Comparison of ENCODE assay signal across 38 cellular contexts in the genomic region with DNA sequence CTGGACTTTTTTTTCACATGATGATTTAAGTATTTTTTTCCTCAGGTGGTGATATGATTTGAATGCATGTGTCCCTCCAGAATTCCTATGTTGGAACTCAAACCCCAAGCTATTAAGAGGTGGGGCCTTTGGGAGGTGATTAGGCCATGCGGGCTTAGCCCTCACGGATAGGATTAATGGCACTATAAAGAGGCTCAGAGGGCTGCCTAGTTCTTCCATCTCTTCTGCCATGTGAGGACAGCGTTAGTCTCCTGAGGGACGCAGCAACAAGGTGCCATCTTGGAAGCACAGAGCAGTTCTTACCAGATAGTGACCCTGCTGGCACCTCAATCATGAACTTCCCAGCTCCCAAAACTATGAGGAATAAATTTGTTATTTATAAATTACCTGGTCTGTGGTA. TPM values are rescaled to one million over a fixed set of nuclear protein-coding genes. Genes with fewer than 3 reads are reported as not detected.
"Had no signal": no experiment of that assay in that cellular context is flagged by ENCODE, and none has a peak within 500 bp of the region (broad histone marks: within the 10 kb centered on the region; RNA-seq: fewer than 3 reads in every experiment).

No MANE protein-coding gene starts in this region.

- H3K9me3 ChIP-seq: ascending aorta had no signal

- H3K36me3 Mint-ChIP-seq: activated CD8-positive, alpha-beta memory T cell treated with anti-CD3 and anti-CD28 coated beads, Interleukin-2, amount 10 ng/mL, durations not matched to agents 7 days and 5 days; activated naive CD4-positive, alpha-beta T cell treated with anti-CD3 and anti-CD28 coated beads, Interleukin-2, amount 10 ng/mL, durations not matched to agents 7 days and 5 days; activated naive CD4-positive, alpha-beta T cell treated with anti-CD3 and anti-CD28 coated beads, Interleukin-2, amount 50 U/mL, for 24 hours; brain had no signal

- H3K27ac ChIP-seq: ascending aorta, cardiac muscle cell, VCaP had no signal

- FAIRE-seq: bronchial epithelial cell, TTC549 had no signal

- H3K9me3 Mint-ChIP-seq: activated CD4-positive, alpha-beta memory T cell treated with anti-CD3 and anti-CD28 coated beads, Interleukin-2, amount 10 ng/mL, durations not matched to agents 7 days and 5 days; activated CD4-positive, alpha-beta T cell treated with anti-CD3 and anti-CD28 coated beads, Interleukin-2, amount 10 ng/mL, durations not matched to agents 7 days and 5 days; activated naive CD4-positive, alpha-beta T cell treated with anti-CD3 and anti-CD28 coated beads, Interleukin-2, amount 10 ng/mL, durations not matched to agents 7 days and 5 days; activated naive CD4-positive, alpha-beta T cell treated with anti-CD3 and anti-CD28 coated beads, Interleukin-2, amount 50 U/mL, for 24 hours; activated naive CD8-positive, alpha-beta T cell treated with anti-CD3 and anti-CD28 coated beads, Interleukin-2, amount 10 ng/mL, durations not matched to agents 7 days and 5 days; activated naive CD8-positive, alpha-beta T cell treated with anti-CD3 and anti-CD28 coated beads, Interleukin-2, amount 50 U/mL, for 24 hours; activated T-cell treated with anti-CD3 and anti-CD28 coated beads, Interleukin-2, amount 50 U/mL, for 24 hours; activated T-helper 2 cell treated with anti-CD3 and anti-CD28 coated beads, Interferon-gamma antibody, Interleukin-2, Interleukin-4, amounts not matched to agents 10 μg/mL and 5 μg/mL and 100 μg/mL, durations not matched to agents 14 hours and 24 hours and 36 hours; brain; T-helper 1 cell treated with Interleukin-12 subunit alpha and Interleukin-12 subunit beta and Interleukin-4 antibody, amounts not matched to agents 30 μg/mL and 1 μg/mL, for 36 hours; T-helper 2 cell treated with Interferon-gamma antibody and Interleukin-4, amounts not matched to agents 5 μg/mL and 100 μg/mL, for 36 hours had no signal

- H3K4me3 Mint-ChIP-seq: activated CD4-positive, alpha-beta memory T cell treated with anti-CD3 and anti-CD28 coated beads, Interleukin-2, amount 10 ng/mL, durations not matched to agents 7 days and 5 days; activated CD4-positive, alpha-beta T cell treated with anti-CD3 and anti-CD28 coated beads for 36 hours; activated CD4-positive, alpha-beta T cell treated with anti-CD3 and anti-CD28 coated beads, Interleukin-2, amount 10 ng/mL, durations not matched to agents 7 days and 5 days; activated CD8-positive, alpha-beta memory T cell treated with anti-CD3 and anti-CD28 coated beads, Interleukin-2, amount 10 ng/mL, durations not matched to agents 7 days and 5 days; activated CD8-positive, alpha-beta T cell treated with anti-CD3 and anti-CD28 coated beads, Interleukin-2, amount 10 ng/mL, durations not matched to agents 7 days and 5 days; activated naive CD4-positive, alpha-beta T cell treated with anti-CD3 and anti-CD28 coated beads, Interleukin-2, amount 10 ng/mL, durations not matched to agents 7 days and 5 days; activated naive CD4-positive, alpha-beta T cell treated with anti-CD3 and anti-CD28 coated beads, Interleukin-2, amount 50 U/mL, for 24 hours; activated naive CD8-positive, alpha-beta T cell; activated naive CD8-positive, alpha-beta T cell treated with anti-CD3 and anti-CD28 coated beads, Interleukin-2, amount 10 ng/mL, durations not matched to agents 7 days and 5 days; activated naive CD8-positive, alpha-beta T cell treated with anti-CD3 and anti-CD28 coated beads, Interleukin-2, amount 50 U/mL, for 24 hours; activated T-cell treated with anti-CD3 and anti-CD28 coated beads, Interleukin-2, amount 50 U/mL, for 24 hours; brain; T-helper 1 cell treated with Interleukin-12 subunit alpha and Interleukin-12 subunit beta and Interleukin-4 antibody, amounts not matched to agents 30 μg/mL and 1 μg/mL, for 36 hours; T-helper 2 cell treated with Interferon-gamma antibody and Interleukin-4, amounts not matched to agents 5 μg/mL and 100 μg/mL, for 36 hours; WTC11 had no signal

- H3K27ac Mint-ChIP-seq: activated CD4-positive, alpha-beta memory T cell treated with anti-CD3 and anti-CD28 coated beads, Interleukin-2, amount 10 ng/mL, durations not matched to agents 7 days and 5 days; activated CD4-positive, alpha-beta T cell treated with anti-CD3 and anti-CD28 coated beads for 36 hours; activated CD4-positive, alpha-beta T cell treated with anti-CD3 and anti-CD28 coated beads, Interleukin-2, amount 10 ng/mL, durations not matched to agents 7 days and 5 days; activated CD8-positive, alpha-beta memory T cell treated with anti-CD3 and anti-CD28 coated beads, Interleukin-2, amount 10 ng/mL, durations not matched to agents 7 days and 5 days; activated CD8-positive, alpha-beta T cell treated with anti-CD3 and anti-CD28 coated beads, Interleukin-2, amount 10 ng/mL, durations not matched to agents 7 days and 5 days; activated naive CD4-positive, alpha-beta T cell treated with anti-CD3 and anti-CD28 coated beads, Interleukin-2, amount 10 ng/mL, durations not matched to agents 7 days and 5 days; activated naive CD4-positive, alpha-beta T cell treated with anti-CD3 and anti-CD28 coated beads, Interleukin-2, amount 50 U/mL, for 24 hours; activated naive CD8-positive, alpha-beta T cell; activated naive CD8-positive, alpha-beta T cell treated with anti-CD3 and anti-CD28 coated beads, Interleukin-2, amount 10 ng/mL, durations not matched to agents 7 days and 5 days; activated T-cell treated with anti-CD3 and anti-CD28 coated beads, Interleukin-2, amount 50 U/mL, for 24 hours; activated T-helper 2 cell treated with anti-CD3 and anti-CD28 coated beads, Interferon-gamma antibody, Interleukin-2, Interleukin-4, amounts not matched to agents 10 μg/mL and 5 μg/mL and 100 μg/mL, durations not matched to agents 14 hours and 24 hours and 36 hours; brain; T-helper 1 cell treated with Interleukin-12 subunit alpha and Interleukin-12 subunit beta and Interleukin-4 antibody, amounts not matched to agents 30 μg/mL and 1 μg/mL, for 36 hours; T-helper 2 cell treated with Interferon-gamma antibody and Interleukin-4, amounts not matched to agents 5 μg/mL and 100 μg/mL, for 36 hours; WTC11 had no signal

- DNase-seq: activated CD4-positive, alpha-beta memory T cell treated with anti-CD3 and anti-CD28 coated beads, Interleukin-2, amount 10 ng/mL, durations not matched to agents 7 days and 5 days; activated CD4-positive, alpha-beta T cell treated with anti-CD3 and anti-CD28 coated beads for 1 hour; activated CD4-positive, alpha-beta T cell treated with anti-CD3 and anti-CD28 coated beads for 36 hours; activated CD4-positive, alpha-beta T cell treated with anti-CD3 and anti-CD28 coated beads for 48 hours; activated CD4-positive, alpha-beta T cell treated with anti-CD3 and anti-CD28 coated beads, Interleukin-2, amount 10 ng/mL, durations not matched to agents 7 days and 5 days; activated CD4-positive, alpha-beta T cell treated with anti-CD3 and anti-CD28 coated beads, Interleukin-2, amount 50 U/mL, for 48 hours; activated CD4-positive, CD25-positive, alpha-beta regulatory T cell; activated CD8-positive, alpha-beta memory T cell treated with anti-CD3 and anti-CD28 coated beads for 24 hours; activated CD8-positive, alpha-beta memory T cell treated with anti-CD3 and anti-CD28 coated beads, Interleukin-2, amount 10 ng/mL, durations not matched to agents 7 days and 5 days; activated CD8-positive, alpha-beta memory T cell treated with anti-CD3 and anti-CD28 coated beads, Interleukin-2, amount 50 U/mL, for 48 hours; activated CD8-positive, alpha-beta T cell treated with anti-CD3 and anti-CD28 coated beads, Interleukin-2, amount 10 ng/mL, durations not matched to agents 7 days and 5 days; activated effector memory CD4-positive, alpha-beta T cell treated with Interleukin-2 at 50 U/mL for 16 hours; activated gamma-delta T cell; activated naive CD4-positive, alpha-beta T cell treated with anti-CD3 and anti-CD28 coated beads, Interleukin-2, amount 10 ng/mL, durations not matched to agents 7 days and 5 days; activated naive CD4-positive, alpha-beta T cell treated with Interleukin-2 at 50 U/mL for 16 hours; activated naive CD8-positive, alpha-beta T cell treated with anti-CD3 and anti-CD28 coated beads, Interleukin-2, amount 10 ng/mL, durations not matched to agents 7 days and 5 days; activated naive CD8-positive, alpha-beta T cell treated with anti-CD3 and anti-CD28 coated beads, Interleukin-2, amount 50 U/mL, for 24 hours; activated T-cell treated with anti-CD3 and anti-CD28 coated beads, Interleukin-2, amount 50 U/mL, for 24 hours; activated T-cell treated with anti-CD3 and anti-CD28 coated beads, Interleukin-2, amount 50 U/mL, for 48 hours; amygdala; anterior cingulate cortex; central memory CD4-positive, alpha-beta T cell; T-helper 1 cell; T-helper 2 cell; T-helper 9 cell had no signal

- H3K36me3 ChIP-seq: ascending aorta, cardiac muscle cell had no signal

- H3K27me3 ChIP-seq: ascending aorta, cardiac muscle cell had no signal

- H3K4me3 ChIP-seq: ascending aorta, cardiac muscle cell had no signal

- H3K27me3 Mint-ChIP-seq: activated CD4-positive, alpha-beta memory T cell treated with anti-CD3 and anti-CD28 coated beads, Interleukin-2, amount 10 ng/mL, durations not matched to agents 7 days and 5 days; activated CD4-positive, alpha-beta T cell treated with anti-CD3 and anti-CD28 coated beads for 36 hours; activated CD4-positive, alpha-beta T cell treated with anti-CD3 and anti-CD28 coated beads, Interleukin-2, amount 10 ng/mL, durations not matched to agents 7 days and 5 days; activated CD8-positive, alpha-beta memory T cell treated with anti-CD3 and anti-CD28 coated beads, Interleukin-2, amount 10 ng/mL, durations not matched to agents 7 days and 5 days; activated naive CD4-positive, alpha-beta T cell treated with anti-CD3 and anti-CD28 coated beads, Interleukin-2, amount 10 ng/mL, durations not matched to agents 7 days and 5 days; activated naive CD4-positive, alpha-beta T cell treated with anti-CD3 and anti-CD28 coated beads, Interleukin-2, amount 50 U/mL, for 24 hours; activated naive CD8-positive, alpha-beta T cell; activated naive CD8-positive, alpha-beta T cell treated with anti-CD3 and anti-CD28 coated beads, Interleukin-2, amount 10 ng/mL, durations not matched to agents 7 days and 5 days; activated naive CD8-positive, alpha-beta T cell treated with anti-CD3 and anti-CD28 coated beads, Interleukin-2, amount 50 U/mL, for 24 hours; activated T-cell treated with anti-CD3 and anti-CD28 coated beads, Interleukin-2, amount 50 U/mL, for 24 hours; brain had no signal

- ATAC-seq: activated CD4-positive, alpha-beta T cell treated with anti-CD3 and anti-CD28 coated beads for 36 hours; activated CD4-positive, CD25-positive, alpha-beta regulatory T cell treated with anti-CD3 and anti-CD28 coated beads, Interleukin-2, amount 50 U/mL, for 24 hours; activated CD8-positive, alpha-beta memory T cell treated with anti-CD3 and anti-CD28 coated beads, Interleukin-2, amount 10 ng/mL, durations not matched to agents 7 days and 5 days; activated CD8-positive, alpha-beta T cell treated with anti-CD3 and anti-CD28 coated beads, Interleukin-2, amount 10 ng/mL, durations not matched to agents 7 days and 5 days; activated naive CD8-positive, alpha-beta T cell treated with anti-CD3 and anti-CD28 coated beads, Interleukin-2, amount 50 U/mL, for 24 hours; WTC11 had no signal

RNA-seq across cellular contexts. Expression of gene TMEM81, which starts 55.9 kb away (rescaled TPM):
- total RNA-seq: ascending aorta had no signal
